12 cellular contexts compared by ENCODE assay signal in the genomic region with DNA sequence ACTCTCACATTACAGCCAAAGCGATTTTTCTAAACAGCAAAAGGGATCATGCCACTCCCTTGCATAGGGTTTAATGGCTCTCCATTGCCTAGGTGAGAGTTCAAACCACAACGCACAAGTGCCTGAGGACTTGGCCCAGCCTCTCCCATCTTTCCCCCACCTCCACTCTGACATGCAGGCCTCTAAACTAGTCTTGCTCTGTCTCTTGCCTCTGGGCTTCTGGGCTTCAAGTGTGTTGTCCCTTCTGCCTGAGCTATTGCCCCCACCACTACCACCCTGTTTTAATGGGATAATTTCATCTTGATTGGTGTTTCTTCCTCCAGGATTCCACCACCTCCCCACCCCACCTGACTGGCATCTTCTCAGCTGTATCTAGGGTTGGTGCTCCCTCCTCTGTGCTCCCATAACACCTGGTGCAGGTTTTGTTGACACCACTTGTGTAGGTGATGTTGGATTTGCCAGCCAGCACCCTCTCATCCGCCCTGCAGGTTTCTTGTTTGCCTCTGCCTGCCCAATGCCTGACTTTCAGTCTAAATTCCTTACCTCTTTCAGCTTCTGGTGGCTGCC. TPM values are rescaled to one million over a fixed set of nuclear protein-coding genes. Genes with fewer than 3 reads are reported as not detected.
DNase-seq lines count a peak whose midpoint lies in the region; ATAC-seq, FAIRE-seq and TF ChIP-seq lines count a peak whose summit lies in the region.
"Had no signal": no experiment of that assay in that cellular context is flagged by ENCODE, and none has a peak within 500 bp of the region (broad histone marks: within the 10 kb centered on the region; RNA-seq: fewer than 3 reads in every experiment).

No MANE protein-coding gene starts in this region.

- in situ Hi-C loops in K562 (cut with MboI): no loop called here

- no peak overlapping the region for H3K27ac ChIP-seq in K562 (ENCODE audit: extremely low read depth, low read depth, low read length)
- H3K27ac ChIP-seq: upper lobe of left lung had no signal

- no peaks in the 10 kb centered on the region for H3K9me1 ChIP-seq in K562 (ENCODE audit: control insufficient read depth, insufficient read depth, low read length)

- no peak for TF ChIP-seq EP300 in K562 (IDR thresholded peaks at IDR 0.05; ENCODE audit: low read length)

- POLR2A ChIA-PET in activated CD4-positive, alpha-beta T cell treated with anti-CD3 and anti-CD28 coated beads, Interleukin-2, amount 10 ng/mL, durations not matched to agents 7 days and 5 days (lab: Charles Lee): no interaction called here
- POLR2A ChIA-PET in K562 (lab: Yijun Ruan, JAX): interaction anchor here (0.8 to 1.1 kb wide), 3 partner anchors 10 to 19 kb away, joined by 3 to 4 read pairs (median 3); no protein-coding TSS in a partner anchor

- peaks cover 3% of the 10 kb centered on the region for H3K36me3 ChIP-seq in K562 (ENCODE audit: control insufficient read depth, insufficient read depth, low read length)
- H3K36me3 ChIP-seq: upper lobe of left lung had no signal

- peaks cover 17% of the 10 kb centered on the region for H3K79me2 ChIP-seq in K562 (ENCODE audit: control insufficient read depth, insufficient read depth, low read length)

- CTCF ChIA-PET in activated CD4-positive, alpha-beta T cell treated with anti-CD3 and anti-CD28 coated beads, Interleukin-2, amount 10 ng/mL, durations not matched to agents 7 days and 5 days (lab: Charles Lee): interaction anchor here (1.0 kb wide), 1 partner anchor 95 kb away, joined by 3 read pairs; no protein-coding TSS in a partner anchor
- CTCF ChIA-PET in K562 (lab: Yijun Ruan, JAX; ENCODE audit: low intra/inter-chr PET ratio): no interaction called here

- TF ChIP-seq CTCF in K562 (IDR thresholded peaks at IDR 0.05 in 2 of 3, conservative IDR thresholded peaks at IDR 0.05 in 1 of 3; ENCODE audit: insufficient read depth in 2 of 3, low read depth in 1 of 3, low read length in 3 of 3) (no peak), progenitor cell of endocrine pancreas (IDR thresholded peaks at IDR 0.05; ENCODE audit: unreplicated experiment) (no peak), GM20000 (IDR thresholded peaks at IDR 0.05; ENCODE audit: extremely low read depth, missing control alignments) (no peak)

- no peak for DNase-seq in activated CD4-positive, alpha-beta T cell treated with anti-CD3 and anti-CD28 coated beads, Interleukin-2, amount 10 ng/mL, durations not matched to agents 7 days and 5 days
- no peak for DNase-seq in activated CD4-positive, alpha-beta T cell treated with anti-CD3 and anti-CD28 coated beads, Interleukin-2, amount 50 U/mL, for 48 hours
- DNase-seq in K562 (ENCODE audit: extremely low read depth in 1 of 4, low spot score in 3 of 4) (no peak), progenitor cell of endocrine pancreas (ENCODE audit: low spot score, unreplicated experiment) (no peak), GM20000 (ENCODE audit: low spot score) (no peak), SW 1271 (lab: John Stamatoyannopoulos, UW) (no peak)
- DNase-seq: activated T-cell treated with anti-CD3 and anti-CD28 coated beads, Interleukin-2, amount 50 U/mL, for 1 hour; upper lobe of left lung had no signal

- H3K4me1 Mint-ChIP-seq in activated CD4-positive, alpha-beta T cell treated with anti-CD3 and anti-CD28 coated beads, Interleukin-2, amount 10 ng/mL, durations not matched to agents 7 days and 5 days: peaks cover 10% of the 10 kb centered on the region
- H3K4me1 Mint-ChIP-seq in IgD-negative memory B cell (peaks cover 0 to 8% (median 7%) of the 10 kb centered on the region in 3 donors), progenitor cell of endocrine pancreas (ENCODE audit: low read depth) (peaks cover 9% of the 10 kb centered on the region)

- no peaks in the 10 kb centered on the region for H3K9me3 ChIP-seq in K562 (replicated peaks; ENCODE audit: control insufficient read depth, insufficient read depth, low read depth, low read length)
- H3K9me3 ChIP-seq: upper lobe of left lung had no signal

- 13% methylated on average over 3 of the region's 3 CpGs for WGBS in K562 (ENCODE audit: insufficient coverage, low coverage, missing lambda C conversion rate)

- TF ChIP-seq RAD21 in K562 (CRISPR knock-in tag; conservative IDR thresholded peaks at IDR 0.05 in 1 of 2, IDR thresholded peaks at IDR 0.05 in 1 of 2): no peak

- BruUV-seq in K562 (replicated peaks; lab: Mats Ljungman, UMichigan): no TSS peak

- peaks cover 16% of the 10 kb centered on the region for H3K27me3 Mint-ChIP-seq in activated CD4-positive, alpha-beta T cell treated with anti-CD3 and anti-CD28 coated beads, Interleukin-2, amount 10 ng/mL, durations not matched to agents 7 days and 5 days
- H3K27me3 Mint-ChIP-seq in IgD-negative memory B cell (peaks cover 2% of the 10 kb centered on the region), progenitor cell of endocrine pancreas (peaks cover 14% of the 10 kb centered on the region)

- H3K36me3 Mint-ChIP-seq in activated CD4-positive, alpha-beta T cell treated with anti-CD3 and anti-CD28 coated beads, Interleukin-2, amount 10 ng/mL, durations not matched to agents 7 days and 5 days (ENCODE audit: low read depth): peaks cover 3% of the 10 kb centered on the region
- H3K36me3 Mint-ChIP-seq in IgD-negative memory B cell (peaks cover 2% of the 10 kb centered on the region), progenitor cell of endocrine pancreas (ENCODE audit: insufficient read depth) (peaks cover 3% of the 10 kb centered on the region)

- intact Hi-C loops in K562 (cut with micrococcal nuclease): loop anchor here (5.0 to 10.0 kb wide), 2 partner anchors 138 to 484 kb away; a partner anchor contains a TSS

- H3K9ac ChIP-seq in K562 (ENCODE audit: insufficient read depth in 1 of 2, low read depth in 2 of 2, low read length in 2 of 2): no peak overlapping the region

- no peaks in the 10 kb centered on the region for H4K20me1 ChIP-seq in K562 (replicated peaks; ENCODE audit: control insufficient read depth, insufficient read depth, low read length)

- H3K4me3 Mint-ChIP-seq in activated CD4-positive, alpha-beta T cell treated with anti-CD3 and anti-CD28 coated beads, Interleukin-2, amount 10 ng/mL, durations not matched to agents 7 days and 5 days: peak overlapping the region; percentile 5
- H3K4me3 Mint-ChIP-seq in IgD-negative memory B cell: peak overlapping the region in 3 of 4 donors; percentile 9 to 89 (median 19)
- H3K4me3 Mint-ChIP-seq in progenitor cell of endocrine pancreas (ENCODE audit: low read depth): peak overlapping the region; percentile 90

- no peak for TF ChIP-seq POLR2A in K562 (conservative IDR thresholded peaks at IDR 0.05)

- no peak for ATAC-seq in K562
- no peak for ATAC-seq in HG03521 (IDR thresholded peaks at IDR 0.05; ENCODE audit: unreplicated experiment)

- H3K4me2 ChIP-seq in K562 (ENCODE audit: insufficient read depth, low read length): no peak overlapping the region

- peaks cover 26 to 31% of the 10 kb centered on the region in 2 experiments for H3K27me3 ChIP-seq in K562 (ENCODE audit: control insufficient read depth in 2 of 2, insufficient read depth in 2 of 2, low read length in 2 of 2)
- H3K27me3 ChIP-seq: upper lobe of left lung had no signal

- H3K4me3 ChIP-seq in K562: no peak overlapping the region
- H3K4me3 ChIP-seq: upper lobe of left lung had no signal

- no peak overlapping the region for H3K27ac Mint-ChIP-seq in activated CD4-positive, alpha-beta T cell treated with anti-CD3 and anti-CD28 coated beads, Interleukin-2, amount 10 ng/mL, durations not matched to agents 7 days and 5 days
- peak overlapping the region in 2 of 3 donors; percentile 87 to 96 for H3K27ac Mint-ChIP-seq in IgD-negative memory B cell
- peak overlapping the region; percentile 53 for H3K27ac Mint-ChIP-seq in progenitor cell of endocrine pancreas

- H2AFZ ChIP-seq in K562 (ENCODE audit: low read depth, low read length): no peak overlapping the region

- FAIRE-seq in K562 (lab: Jason Lieb, UNC): no peak

- H3K4me1 ChIP-seq in K562 (replicated peaks in 1 of 2; ENCODE audit: control insufficient read depth in 2 of 2, insufficient read depth in 2 of 2, low read length in 2 of 2): peaks cover 2 to 25% of the 10 kb centered on the region in 2 experiments; a peak in 3 of 5 replicates

- peaks cover 7% of the 10 kb centered on the region for H3K9me3 Mint-ChIP-seq in activated CD4-positive, alpha-beta T cell treated with anti-CD3 and anti-CD28 coated beads, Interleukin-2, amount 10 ng/mL, durations not matched to agents 7 days and 5 days
- H3K9me3 Mint-ChIP-seq in IgD-negative memory B cell (peaks cover 0 to 2% (median 0%) of the 10 kb centered on the region in 3 donors), progenitor cell of endocrine pancreas (ENCODE audit: low read depth) (peaks cover 3% of the 10 kb centered on the region)

RNA-seq across cellular contexts. Expression of a gene that starts 2.7 kb away (rescaled TPM):
- 10 to 100 TPM; 22.1 to 22.6 TPM for total RNA-seq in activated CD4-positive, alpha-beta T cell treated with anti-CD3 and anti-CD28 coated beads, Interleukin-2, amount 10 ng/mL, durations not matched to agents 7 days and 5 days
- polyA plus RNA-seq in IgD-negative memory B cell (8.0 TPM), K562 (2011; rRNA removed) (8.7 and 10.7 TPM in 2 replicates), K562 (2014; fragmentation: Illumina TruSeq; extraction: Trizol) (8.4 and 11.4 TPM in 2 replicates), K562 (2014; fragmentation: Nextera tagmentation; extraction: Ambion mirVana) (1 to 10 TPM; 2.2 to 2.6 TPM), K562 (2014; rRNA removed) (3.8 and 5.6 TPM in 2 replicates)
- 6.9 and 28.9 TPM in 2 replicates for total RNA-seq in K562 (2011; cell fraction: chromatin; rRNA removed; ENCODE audit: low replicate concordance)
- 8.2 and 9.7 TPM in 2 replicates for total RNA-seq in K562 (2011; cell fraction: nucleolus; rRNA removed)
- total RNA-seq in K562 (2011; cell fraction: nucleoplasm; rRNA removed): 12.2 and 13.4 TPM in 2 replicates
- total RNA-seq in K562 (2014; rRNA removed) (7.4 and 8.6 TPM in 2 replicates), K562 (2014; rRNA removed; fragmentation: Illumina TruSeq; extraction: Trizol) (10.7 and 10.8 TPM in 2 replicates), K562 (2015; rRNA removed; fragmentation: Illumina TruSeq; extraction: Trizol) (10.4 and 10.7 TPM in 2 replicates), K562 (2021) (15.2 and 16.2 TPM in 2 replicates), progenitor cell of endocrine pancreas (15.7 and 18.6 TPM in 2 replicates)
- 4.6 and 5.2 TPM in 2 replicates for polyA plus RNA-seq in K562 (2011; cell fraction: cytosol; rRNA removed)
- 19.4 and 20.3 TPM in 2 replicates for polyA plus RNA-seq in K562 (2011; cell fraction: nucleus; rRNA removed)
- polyA plus RNA-seq in K562 (2012): 5.3 and 6.4 TPM in 2 replicates
- polyA minus RNA-seq in K562 (2011; rRNA and poly(A)+ RNA removed): 11.7 and 16.7 TPM in 2 replicates
- polyA minus RNA-seq in K562 (2011; cell fraction: cytosol; rRNA and poly(A)+ RNA removed): 8.9 and 15.2 TPM in 2 replicates
- polyA minus RNA-seq in K562 (2011; cell fraction: nucleus; rRNA and poly(A)+ RNA removed): 9.0 and 19.4 TPM in 2 replicates

RNA-seq across cellular contexts. Expression of a gene that starts 58.3 kb away (rescaled TPM):
- total RNA-seq in activated CD4-positive, alpha-beta T cell treated with anti-CD3 and anti-CD28 coated beads, Interleukin-2, amount 10 ng/mL, durations not matched to agents 7 days and 5 days: under 1 TPM; 0.10 to 0.21 TPM
- polyA plus RNA-seq in IgD-negative memory B cell (0.05 TPM), K562 (2011; rRNA removed) (not detected in 2 replicates), K562 (2014; fragmentation: Illumina TruSeq; extraction: Trizol) (not detected in 2 replicates), K562 (2014; fragmentation: Nextera tagmentation; extraction: Ambion mirVana) (not detected), K562 (2014; rRNA removed) (not detected in 2 replicates)
- not detected in 2 replicates for total RNA-seq in K562 (2011; cell fraction: chromatin; rRNA removed; ENCODE audit: low replicate concordance)
- not detected in 2 replicates for total RNA-seq in K562 (2011; cell fraction: nucleolus; rRNA removed)
- total RNA-seq in K562 (2011; cell fraction: nucleoplasm; rRNA removed): not detected in 2 replicates
- total RNA-seq in K562 (2014; rRNA removed) (not detected in 2 replicates), K562 (2014; rRNA removed; fragmentation: Illumina TruSeq; extraction: Trizol) (not detected in 2 replicates), K562 (2015; rRNA removed; fragmentation: Illumina TruSeq; extraction: Trizol) (not detected in 2 replicates), K562 (2021) (not detected in 2 replicates), progenitor cell of endocrine pancreas (0.19 TPM in 1 of 2 replicates, not detected in the other)
- not detected in 2 replicates for polyA plus RNA-seq in K562 (2011; cell fraction: cytosol; rRNA removed)
- polyA plus RNA-seq in K562 (2011; cell fraction: nucleus; rRNA removed): not detected in 2 replicates
- polyA plus RNA-seq in K562 (2012): not detected in 2 replicates
- not detected in 2 replicates for polyA minus RNA-seq in K562 (2011; rRNA and poly(A)+ RNA removed)
- polyA minus RNA-seq in K562 (2011; cell fraction: cytosol; rRNA and poly(A)+ RNA removed): not detected in 2 replicates
- not detected in 2 replicates for polyA minus RNA-seq in K562 (2011; cell fraction: nucleus; rRNA and poly(A)+ RNA removed)
- total RNA-seq: pulmonary artery endothelial cell, SK-MEL-5 had no signal

RNA-seq across cellular contexts. Expression of a gene that starts 59.0 kb away (rescaled TPM):
- total RNA-seq in activated CD4-positive, alpha-beta T cell treated with anti-CD3 and anti-CD28 coated beads, Interleukin-2, amount 10 ng/mL, durations not matched to agents 7 days and 5 days: 1 to 10 TPM; 7.0 to 8.8 TPM
- polyA plus RNA-seq in IgD-negative memory B cell (3.5 TPM), K562 (2011; rRNA removed) (21.6 and 27.5 TPM in 2 replicates), K562 (2014; fragmentation: Illumina TruSeq; extraction: Trizol) (9.1 and 10.9 TPM in 2 replicates), K562 (2014; fragmentation: Nextera tagmentation; extraction: Ambion mirVana) (1 to 10 TPM; 1.3 to 1.6 TPM), K562 (2014; rRNA removed) (9.5 and 13.5 TPM in 2 replicates)
- total RNA-seq in K562 (2011; cell fraction: chromatin; rRNA removed; ENCODE audit: low replicate concordance): 87.1 and 96.1 TPM in 2 replicates
- total RNA-seq in K562 (2011; cell fraction: nucleolus; rRNA removed): 67.0 and 72.4 TPM in 2 replicates
- total RNA-seq in K562 (2011; cell fraction: nucleoplasm; rRNA removed): 71.8 and 78.2 TPM in 2 replicates
- total RNA-seq in K562 (2014; rRNA removed) (15.1 and 20.2 TPM in 2 replicates), K562 (2014; rRNA removed; fragmentation: Illumina TruSeq; extraction: Trizol) (11.6 and 12.1 TPM in 2 replicates), K562 (2015; rRNA removed; fragmentation: Illumina TruSeq; extraction: Trizol) (14.0 and 14.5 TPM in 2 replicates), K562 (2021) (19.0 and 19.6 TPM in 2 replicates), progenitor cell of endocrine pancreas (24.8 and 26.3 TPM in 2 replicates)
- 17.1 and 20.0 TPM in 2 replicates for polyA plus RNA-seq in K562 (2011; cell fraction: cytosol; rRNA removed)
- polyA plus RNA-seq in K562 (2011; cell fraction: nucleus; rRNA removed): 40.5 and 46.1 TPM in 2 replicates
- polyA plus RNA-seq in K562 (2012): 8.5 and 9.7 TPM in 2 replicates
- 40.3 and 41.0 TPM in 2 replicates for polyA minus RNA-seq in K562 (2011; rRNA and poly(A)+ RNA removed)
- 23.2 and 27.7 TPM in 2 replicates for polyA minus RNA-seq in K562 (2011; cell fraction: cytosol; rRNA and poly(A)+ RNA removed)
- polyA minus RNA-seq in K562 (2011; cell fraction: nucleus; rRNA and poly(A)+ RNA removed): 31.8 and 44.2 TPM in 2 replicates

Comparison
In these comparisons a context has a peak if more than half of its experiments do, and no peak if none do; other contexts are left out.
1. H3K4me3 Mint-ChIP-seq: peak in every context shown above with its lines; median percentile 90 in progenitor cell of endocrine pancreas; 19 in IgD-negative memory B cell; 5 in activated CD4-positive, alpha-beta T cell treated with anti-CD3 and anti-CD28 coated beads, Interleukin-2, amount 10 ng/mL, durations not matched to agents 7 days and 5 days.